ENCODE assay signal across 10 cellular contexts in the genomic region with DNA sequence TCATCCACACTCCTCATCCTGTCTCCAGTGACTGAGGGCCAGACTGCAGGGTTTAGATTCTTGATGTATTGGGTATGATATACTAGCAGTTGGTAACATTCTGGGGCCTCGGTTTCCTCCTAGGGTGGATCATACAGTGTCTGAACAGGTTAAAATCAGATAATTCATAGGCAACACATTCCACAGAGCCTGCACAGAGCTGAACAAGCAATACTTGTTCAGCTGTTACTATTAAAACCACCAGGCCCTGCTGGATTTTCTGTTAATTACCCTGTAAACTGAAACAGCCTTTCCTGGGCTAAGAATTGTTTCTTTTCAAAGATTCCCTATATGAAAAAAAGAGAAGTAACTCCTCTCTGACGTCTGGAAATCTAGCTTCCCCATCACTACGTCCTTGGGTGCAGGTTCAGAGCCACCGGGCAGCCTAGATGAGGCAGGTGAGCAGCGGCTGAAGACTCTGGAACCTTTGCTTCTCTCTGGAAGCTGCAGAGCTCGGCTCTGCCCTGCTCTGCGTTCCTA. TPM values are rescaled to one million over a fixed set of nuclear protein-coding genes. Genes with fewer than 3 reads are reported as not detected.
DNase-seq lines count a peak whose midpoint lies in the region; ATAC-seq lines count a peak whose summit lies in the region.
"Had no signal": no experiment of that assay in that cellular context is flagged by ENCODE, and none has a peak within 500 bp of the region (broad histone marks: within the 10 kb centered on the region; RNA-seq: fewer than 3 reads in every experiment).

No MANE protein-coding gene starts in this region.

- H3K27ac ChIP-seq in HUES6 (ENCODE audit: low read depth, low read length) = no peak overlapping the region
- H3K27ac ChIP-seq in mesenchymal stem cell (ENCODE audit: low read length, poor library complexity, severe bottlenecking) = no peak overlapping the region

- H3K9ac ChIP-seq in HUES6 (ENCODE audit: low read length) = peak overlapping the region; percentile 67
- H3K9ac ChIP-seq in mesenchymal stem cell (ENCODE audit: low read length) = no peak overlapping the region

- peaks cover 23% of the 10 kb centered on the region for H3K27me3 Mint-ChIP-seq in dendritic cell treated with granulocyte-macrophage colony-stimulating factor and Interleukin-4, amounts not matched to agents 40 ng/mL and 50 ng/mL, for 4 days
- H3K27me3 Mint-ChIP-seq in stimulated activated naive B cell treated with anti-CD40 and anti-IgM and Interleukin-4, amounts not matched to agents 10 μg/mL and 1 μg/mL and 100 μg/mL, for 72 hours = peaks cover 22 to 27% of the 10 kb centered on the region in 2 donors

- H3K14ac ChIP-seq in mesenchymal stem cell (ENCODE audit: low read length in 2 of 2) = no peak overlapping the region

- H3K27ac Mint-ChIP-seq in dendritic cell treated with granulocyte-macrophage colony-stimulating factor and Interleukin-4, amounts not matched to agents 40 ng/mL and 50 ng/mL, for 4 days = no peak overlapping the region
- H3K27ac Mint-ChIP-seq in stimulated activated naive B cell treated with anti-CD40 and anti-IgM and Interleukin-4, amounts not matched to agents 10 μg/mL and 1 μg/mL and 100 μg/mL, for 72 hours = no peak overlapping the region

- H2BK15ac ChIP-seq in mesenchymal stem cell (ENCODE audit: low read depth, poor library complexity, severe bottlenecking) = no peak overlapping the region

- intact Hi-C loops in dendritic cell treated with granulocyte-macrophage colony-stimulating factor and Interleukin-4, amounts not matched to agents 40 ng/mL and 50 ng/mL, for 4 days (cut with micrococcal nuclease) = no loop called here

- H3K23ac ChIP-seq in mesenchymal stem cell (ENCODE audit: low read length in 2 of 2) = no peak overlapping the region

- H2BK120ac ChIP-seq in mesenchymal stem cell (ENCODE audit: low read depth, low read length) = no peak overlapping the region

- peaks cover 18% of the 10 kb centered on the region for H3K4me1 Mint-ChIP-seq in dendritic cell treated with granulocyte-macrophage colony-stimulating factor and Interleukin-4, amounts not matched to agents 40 ng/mL and 50 ng/mL, for 4 days (ENCODE audit: low read depth)
- peaks cover 6 to 21% of the 10 kb centered on the region in 2 donors for H3K4me1 Mint-ChIP-seq in stimulated activated naive B cell treated with anti-CD40 and anti-IgM and Interleukin-4, amounts not matched to agents 10 μg/mL and 1 μg/mL and 100 μg/mL, for 72 hours

- no peaks in the 10 kb centered on the region for H3K9me3 Mint-ChIP-seq in dendritic cell treated with granulocyte-macrophage colony-stimulating factor and Interleukin-4, amounts not matched to agents 40 ng/mL and 50 ng/mL, for 4 days
- H3K9me3 Mint-ChIP-seq in stimulated activated naive B cell treated with anti-CD40 and anti-IgM and Interleukin-4, amounts not matched to agents 10 μg/mL and 1 μg/mL and 100 μg/mL, for 72 hours = no peaks in the 10 kb centered on the region
- H3K9me3 Mint-ChIP-seq: activated T-cell treated with anti-CD3 and anti-CD28 coated beads, Interleukin-2, amount 50 U/mL, for 4 hours had no signal

- H3K4me1 ChIP-seq in HUES6 (ENCODE audit: control insufficient read depth, insufficient read depth, low read length) = peaks cover 15% of the 10 kb centered on the region; the same call in 1 of the 2 replicates
- peaks cover 11% of the 10 kb centered on the region for H3K4me1 ChIP-seq in mesenchymal stem cell (ENCODE audit: control insufficient read depth, insufficient read depth, low read depth, low read length)

- peak overlapping the region; percentile 27 for H4K8ac ChIP-seq in mesenchymal stem cell (ENCODE audit: low read length)

- no peak overlapping the region for H4K91ac ChIP-seq in mesenchymal stem cell (ENCODE audit: low read length)

- H3K36me3 Mint-ChIP-seq in dendritic cell treated with granulocyte-macrophage colony-stimulating factor and Interleukin-4, amounts not matched to agents 40 ng/mL and 50 ng/mL, for 4 days (ENCODE audit: low read depth) = no peaks in the 10 kb centered on the region
- H3K36me3 Mint-ChIP-seq in stimulated activated naive B cell treated with anti-CD40 and anti-IgM and Interleukin-4, amounts not matched to agents 10 μg/mL and 1 μg/mL and 100 μg/mL, for 72 hours = no peaks in the 10 kb centered on the region

- H3K9me3 ChIP-seq in HUES6 (ENCODE audit: control insufficient read depth, insufficient read depth, low read depth, low read length) = no peaks in the 10 kb centered on the region
- no peaks in the 10 kb centered on the region for H3K9me3 ChIP-seq in mesenchymal stem cell (ENCODE audit: control insufficient read depth, low read length)

- DNase-seq in mesenchymal stem cell = no peak
- no peak for DNase-seq in stimulated activated naive B cell treated with anti-CD40 and anti-IgM and Interleukin-4, amounts not matched to agents 10 μg/mL and 1 μg/mL and 100 μg/mL, for 72 hours
- no peak for DNase-seq in epidermal melanocyte (ENCODE audit: insufficient read length, low spot score)
- no peak for DNase-seq in T-helper 9 cell
- DNase-seq: activated T-cell treated with anti-CD3 and anti-CD28 coated beads, Interleukin-2, amount 50 U/mL, for 4 hours; NCI-H1105 had no signal

- H3K27me3 ChIP-seq in HUES6 (ENCODE audit: control insufficient read depth, insufficient read depth, low read length) (peaks cover 34% of the 10 kb centered on the region), mesenchymal stem cell (ENCODE audit: control insufficient read depth in 1 of 2, insufficient read depth in 1 of 2, low read length in 2 of 2) (peaks cover 23 to 34% of the 10 kb centered on the region in 2 experiments)

- no peak overlapping the region for H2BK5ac ChIP-seq in mesenchymal stem cell (ENCODE audit: low read depth, low read length, poor library complexity, severe bottlenecking)

- H2BK12ac ChIP-seq in mesenchymal stem cell (ENCODE audit: low read length in 2 of 2) = peak overlapping the region in 1 of 2 experiments; percentile 28

- H2AFZ ChIP-seq in mesenchymal stem cell (ENCODE audit: low read depth, low read length) = peak overlapping the region; percentile 64

- no peaks in the 10 kb centered on the region for H3K79me1 ChIP-seq in mesenchymal stem cell (replicated peaks; ENCODE audit: low read length, poor library complexity, severe bottlenecking)

- no peaks in the 10 kb centered on the region for H3K36me3 ChIP-seq in HUES6 (ENCODE audit: control insufficient read depth, insufficient read depth, low read length)
- no peaks in the 10 kb centered on the region for H3K36me3 ChIP-seq in mesenchymal stem cell (ENCODE audit: control insufficient read depth in 1 of 2, insufficient read depth in 2 of 2, low read depth in 1 of 2, low read length in 2 of 2)

- WGBS in mesenchymal stem cell = 36% methylated on average over 7 of the region's 7 CpGs

- no peak overlapping the region for H3K4ac ChIP-seq in mesenchymal stem cell (ENCODE audit: low read depth in 1 of 2, low read length in 2 of 2)

- peak overlapping the region; percentile 86 for H3K4me2 ChIP-seq in mesenchymal stem cell (ENCODE audit: low read length, poor library complexity, severe bottlenecking)

- H3K18ac ChIP-seq in mesenchymal stem cell (ENCODE audit: low read depth in 1 of 2, low read length in 2 of 2) = no peak overlapping the region

- peak overlapping the region; percentile 78 for H3K4me3 Mint-ChIP-seq in dendritic cell treated with granulocyte-macrophage colony-stimulating factor and Interleukin-4, amounts not matched to agents 40 ng/mL and 50 ng/mL, for 4 days
- H3K4me3 Mint-ChIP-seq in stimulated activated naive B cell treated with anti-CD40 and anti-IgM and Interleukin-4, amounts not matched to agents 10 μg/mL and 1 μg/mL and 100 μg/mL, for 72 hours = peak overlapping the region; percentile 23 to 39
- H3K4me3 Mint-ChIP-seq: activated T-cell treated with anti-CD3 and anti-CD28 coated beads, Interleukin-2, amount 50 U/mL, for 4 hours had no signal

- H3K4me3 ChIP-seq in HUES6 (ENCODE audit: low read depth, low read length) = peak overlapping the region; percentile 89
- H3K4me3 ChIP-seq in mesenchymal stem cell (ENCODE audit: insufficient read depth in 1 of 2, low read depth in 1 of 2, low read length in 2 of 2) = peak overlapping the region; percentile 49 to 69

- peak; percentile 33 to 58 for ATAC-seq in stimulated activated naive B cell treated with anti-CD40 and anti-IgM and Interleukin-4, amounts not matched to agents 10 μg/mL and 1 μg/mL and 100 μg/mL, for 72 hours (replicated peaks)
- ATAC-seq in GM21737 (IDR thresholded peaks at IDR 0.05; ENCODE audit: unreplicated experiment) (no peak), HG03135 (IDR thresholded peaks at IDR 0.05; ENCODE audit: unreplicated experiment) (no peak)
- ATAC-seq: activated T-cell treated with anti-CD3 and anti-CD28 coated beads, Interleukin-2, amount 50 U/mL, for 4 hours had no signal

- H2AK5ac ChIP-seq in mesenchymal stem cell (ENCODE audit: low read length, severe bottlenecking) = no peak overlapping the region

RNA-seq across cellular contexts. Expression of a gene that starts 0.9 kb away (rescaled TPM):
- polyA plus RNA-seq in mesenchymal stem cell (2013, experiment 1 of 2) = 0.28 TPM
- polyA plus RNA-seq in mesenchymal stem cell (2013, experiment 2 of 2) = 0.19 TPM

Comparison
In these comparisons a context has a peak if more than half of its experiments do, and no peak if none do; other contexts are left out.
1. ATAC-seq: peak in stimulated activated naive B cell treated with anti-CD40 and anti-IgM and Interleukin-4, amounts not matched to agents 10 μg/mL and 1 μg/mL and 100 μg/mL, for 72 hours (2 of 2); none in GM21737 (single experiment) and HG03135 (single experiment).